Comparison of ENCODE assay signal across 8 cellular contexts in the genomic region with DNA sequence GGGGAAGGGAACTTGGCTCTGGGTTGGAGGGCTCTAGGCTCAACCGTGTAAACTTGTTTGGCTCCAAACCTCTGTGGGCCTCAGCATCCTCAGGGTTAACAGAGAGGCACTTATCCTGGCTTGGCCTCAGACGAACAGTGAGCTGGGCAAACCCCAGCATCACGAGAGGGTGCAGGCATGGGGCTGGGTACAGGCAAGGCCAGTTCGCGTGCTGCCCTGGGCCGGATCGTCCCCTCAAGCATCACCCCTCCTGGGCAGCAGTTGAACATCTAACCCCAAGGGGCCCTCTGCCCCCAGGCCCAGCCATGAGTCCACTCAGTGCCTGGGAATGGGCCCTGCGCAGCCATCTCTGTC. TPM values are rescaled to one million over a fixed set of nuclear protein-coding genes. Genes with fewer than 3 reads are reported as not detected.
A peak's percentile ranks its signal among the peaks of the same experiment; 100 is the strongest.
DNase-seq lines count a peak whose midpoint lies in the region; ATAC-seq, FAIRE-seq and TF ChIP-seq lines count a peak whose summit lies in the region.

No MANE protein-coding gene starts in this region.

- H3K9me3 ChIP-seq in HEK293 (ENCODE audit: control insufficient read depth, insufficient read depth, low read depth, low read length) (no peaks in the 10 kb centered on the region), keratinocyte (ENCODE audit: control insufficient read depth, low read depth, low read length) (no peaks in the 10 kb centered on the region)

- H3K36me3 ChIP-seq in HEK293 (ENCODE audit: control insufficient read depth in 2 of 2, insufficient read depth in 1 of 2, low read length in 2 of 2) (peaks cover 0 to 14% of the 10 kb centered on the region in 2 experiments; a peak in 1 of 3 replicates), keratinocyte (ENCODE audit: control insufficient read depth in 2 of 2, extremely low read depth in 1 of 2, insufficient read depth in 2 of 2, low read length in 2 of 2) (peaks cover 8 to 10% of the 10 kb centered on the region in 2 experiments)

- POLR2A ChIA-PET in HEK293 (lab: Yijun Ruan, JAX), result interaction anchor here (0.9 to 1.3 kb wide), 2 partner anchors 9 to 17 kb away, joined by 3 read pairs; no protein-coding TSS in a partner anchor

- H4K20me1 ChIP-seq in keratinocyte (ENCODE audit: control insufficient read depth, extremely low read depth, insufficient read depth, low read length), result peaks cover 8% of the 10 kb centered on the region

- peaks cover 5% of the 10 kb centered on the region for H3K79me2 ChIP-seq in keratinocyte (ENCODE audit: control insufficient read depth, insufficient read depth, low read length)

- peak overlapping the region; percentile 94 for H3K4me3 Mint-ChIP-seq in activated T-helper 17 cell treated with anti-CD3 and anti-CD28 coated beads, Interleukin-2, amount 50 U/mL, for 72 hours
- H3K4me3 Mint-ChIP-seq in stimulated activated naive B cell treated with anti-CD40 and anti-IgM and Interleukin-4, amounts not matched to agents 10 μg/mL and 1 μg/mL and 100 μg/mL, for 72 hours, result peak overlapping the region; percentile 88 to 90

- H3K27me3 Mint-ChIP-seq in activated T-helper 17 cell treated with anti-CD3 and anti-CD28 coated beads, Interleukin-2, amount 50 U/mL, for 72 hours, result no peaks in the 10 kb centered on the region
- no peaks in the 10 kb centered on the region for H3K27me3 Mint-ChIP-seq in stimulated activated naive B cell treated with anti-CD40 and anti-IgM and Interleukin-4, amounts not matched to agents 10 μg/mL and 1 μg/mL and 100 μg/mL, for 72 hours

- H3K9me3 Mint-ChIP-seq in activated T-helper 17 cell treated with anti-CD3 and anti-CD28 coated beads, Interleukin-2, amount 50 U/mL, for 72 hours, result no peaks in the 10 kb centered on the region
- H3K9me3 Mint-ChIP-seq in stimulated activated naive B cell treated with anti-CD40 and anti-IgM and Interleukin-4, amounts not matched to agents 10 μg/mL and 1 μg/mL and 100 μg/mL, for 72 hours, result no peaks in the 10 kb centered on the region

- dilution Hi-C loops in keratinocyte (cut with MboI; ENCODE audit: extremely low pct_ligation_motif_present, low sequenced_read_pairs), result no loop called here

- DNase-seq in keratinocyte (ENCODE audit: low read depth, low spot score), result no peak
- no peak for DNase-seq in stimulated activated naive B cell treated with anti-CD40 and anti-IgM and Interleukin-4, amounts not matched to agents 10 μg/mL and 1 μg/mL and 100 μg/mL, for 72 hours
- no peak for DNase-seq in LoVo (ENCODE audit: low spot score)
- no peak for DNase-seq in DMS153 (lab: John Stamatoyannopoulos, UW)

- no peak for FAIRE-seq in keratinocyte (lab: Jason Lieb, UNC)

- H3K27ac ChIP-seq in HEK293 (ENCODE audit: extremely low read depth, low read depth, low read length), result no peak overlapping the region
- H3K27ac ChIP-seq in keratinocyte (ENCODE audit: control insufficient read depth, insufficient read depth, low read length), result peak overlapping the region; percentile 70

- H3K27ac Mint-ChIP-seq in activated T-helper 17 cell treated with anti-CD3 and anti-CD28 coated beads, Interleukin-2, amount 50 U/mL, for 72 hours, result peak overlapping the region; percentile 89
- H3K27ac Mint-ChIP-seq in stimulated activated naive B cell treated with anti-CD40 and anti-IgM and Interleukin-4, amounts not matched to agents 10 μg/mL and 1 μg/mL and 100 μg/mL, for 72 hours, result peak overlapping the region; percentile 96

- no peak overlapping the region for H3K4me3 ChIP-seq in HEK293 (ENCODE audit: low read depth, low read length)
- H3K4me3 ChIP-seq in keratinocyte (ENCODE audit: control insufficient read depth in 2 of 3, extremely low read depth in 1 of 3, insufficient read depth in 2 of 3, low read depth in 1 of 3, low read length in 3 of 3), result peak overlapping the region in 1 of 3 experiments; percentile 3

- no peaks in the 10 kb centered on the region for H3K27me3 ChIP-seq in keratinocyte (ENCODE audit: control insufficient read depth, extremely low read depth, insufficient read depth, low read length)

- TF ChIP-seq CTCF in HEK293 (tag by site-specific recombination; IDR thresholded peaks at IDR 0.05), result no peak
- no peak for TF ChIP-seq CTCF in keratinocyte (optimal IDR thresholded peaks at IDR 0.05 in 1 of 3, IDR thresholded peaks at IDR 0.05 in 1 of 3, conservative IDR thresholded peaks at IDR 0.05 in 1 of 3; ENCODE audit: extremely low read depth in 1 of 3, insufficient read depth in 2 of 3, low read length in 3 of 3)

- H2AFZ ChIP-seq in keratinocyte (ENCODE audit: control insufficient read depth, low read length), result no peak overlapping the region

- H3K36me3 Mint-ChIP-seq in activated T-helper 17 cell treated with anti-CD3 and anti-CD28 coated beads, Interleukin-2, amount 50 U/mL, for 72 hours (ENCODE audit: low read depth), result peaks cover 95% of the 10 kb centered on the region
- peaks cover 38 to 61% of the 10 kb centered on the region in 2 donors for H3K36me3 Mint-ChIP-seq in stimulated activated naive B cell treated with anti-CD40 and anti-IgM and Interleukin-4, amounts not matched to agents 10 μg/mL and 1 μg/mL and 100 μg/mL, for 72 hours

- H3K4me1 Mint-ChIP-seq in activated T-helper 17 cell treated with anti-CD3 and anti-CD28 coated beads, Interleukin-2, amount 50 U/mL, for 72 hours, result peaks cover 16% of the 10 kb centered on the region
- H3K4me1 Mint-ChIP-seq in stimulated activated naive B cell treated with anti-CD40 and anti-IgM and Interleukin-4, amounts not matched to agents 10 μg/mL and 1 μg/mL and 100 μg/mL, for 72 hours, result peaks cover 44 to 73% of the 10 kb centered on the region in 2 donors

- no peak for ATAC-seq in activated T-helper 17 cell treated with anti-CD3 and anti-CD28 coated beads, Interleukin-2, amount 50 U/mL, for 72 hours (replicated peaks)
- ATAC-seq in stimulated activated naive B cell treated with anti-CD40 and anti-IgM and Interleukin-4, amounts not matched to agents 10 μg/mL and 1 μg/mL and 100 μg/mL, for 72 hours (replicated peaks), result no peak
- ATAC-seq in GM21526 (IDR thresholded peaks at IDR 0.05; ENCODE audit: low FRiP score, unreplicated experiment) (no peak), HG03378 (IDR thresholded peaks at IDR 0.05; ENCODE audit: unreplicated experiment) (no peak)

- peak overlapping the region; percentile 64 for H3K4me2 ChIP-seq in keratinocyte (ENCODE audit: control insufficient read depth, extremely low read depth, insufficient read depth, low read depth, low read length)

- H3K9ac ChIP-seq in keratinocyte (ENCODE audit: control insufficient read depth, extremely low read depth, insufficient read depth, low read length), result peak overlapping the region; percentile 56

- CTCF ChIA-PET in HEK293 (lab: Yijun Ruan, JAX), result interaction anchor here (3.4 to 3.5 kb wide), 2 partner anchors 11 to 16 kb away, joined by 15 to 28 read pairs; no protein-coding TSS in a partner anchor

- H3K4me1 ChIP-seq in HEK293 (ENCODE audit: control insufficient read depth, insufficient read depth, low read length) (peaks cover 9% of the 10 kb centered on the region; the same call in 1 of the 2 replicates), keratinocyte (ENCODE audit: control insufficient read depth, extremely low read depth, insufficient read depth, low read length) (peaks cover 41% of the 10 kb centered on the region)

- no peaks in the 10 kb centered on the region for H3K9me1 ChIP-seq in keratinocyte (ENCODE audit: control insufficient read depth, extremely low read depth, insufficient read depth, low read length)

RNA-seq across cellular contexts. Expression of a gene that starts 1.9 kb away (rescaled TPM):
- total RNA-seq in activated T-helper 17 cell treated with anti-CD3 and anti-CD28 coated beads, Interleukin-2, amount 50 U/mL, for 72 hours, result 100 to 1,000 TPM; 126 to 167 TPM
- polyA plus RNA-seq in keratinocyte, result 8.5 to 14.0 TPM (median 10.4 TPM) in 3 replicates
- polyA plus RNA-seq in keratinocyte (2011; ENCODE audit: low read depth), result 28.9 TPM
- 5.2 and 16.1 TPM in 2 replicates for polyA plus RNA-seq in keratinocyte (2011; cell fraction: cytosol; rRNA removed)
- 35.7 and 50.9 TPM in 2 replicates for polyA plus RNA-seq in keratinocyte (2011; cell fraction: nucleus; rRNA removed)
- polyA plus RNA-seq in keratinocyte (2012; ENCODE audit: low replicate concordance), result 12.7 and 19.8 TPM in 2 replicates
- polyA minus RNA-seq in keratinocyte, result 9.8 to 25.0 TPM (median 16.6 TPM) in 3 replicates
- 36.8 TPM for polyA minus RNA-seq in keratinocyte (2011; cell fraction: cytosol; rRNA and poly(A)+ RNA removed)
- polyA minus RNA-seq in keratinocyte (2011; cell fraction: nucleus; rRNA and poly(A)+ RNA removed), result 21.4 and 21.5 TPM in 2 replicates

RNA-seq across cellular contexts. Expression of a gene that starts 5.4 kb away (rescaled TPM):
- 10 to 100 TPM; 39.0 to 42.2 TPM for total RNA-seq in activated T-helper 17 cell treated with anti-CD3 and anti-CD28 coated beads, Interleukin-2, amount 50 U/mL, for 72 hours
- polyA plus RNA-seq in keratinocyte, result 11.5 to 37.6 TPM (median 13.5 TPM) in 3 replicates
- polyA plus RNA-seq in keratinocyte (2011; ENCODE audit: low read depth), result 1.3 TPM
- 18.0 and 37.6 TPM in 2 replicates for polyA plus RNA-seq in keratinocyte (2011; cell fraction: cytosol; rRNA removed)
- 8.8 and 17.8 TPM in 2 replicates for polyA plus RNA-seq in keratinocyte (2011; cell fraction: nucleus; rRNA removed)
- polyA plus RNA-seq in keratinocyte (2012; ENCODE audit: low replicate concordance), result 17.0 and 20.6 TPM in 2 replicates
- 8.9 to 33.5 TPM (median 20.7 TPM) in 3 replicates for polyA minus RNA-seq in keratinocyte
- 30.5 TPM for polyA minus RNA-seq in keratinocyte (2011; cell fraction: cytosol; rRNA and poly(A)+ RNA removed)
- polyA minus RNA-seq in keratinocyte (2011; cell fraction: nucleus; rRNA and poly(A)+ RNA removed), result 2.1 and 9.4 TPM in 2 replicates

RNA-seq across cellular contexts. Expression of a gene that starts 7.5 kb away (rescaled TPM):
- 10 to 100 TPM; 30.3 to 49.4 TPM for total RNA-seq in activated T-helper 17 cell treated with anti-CD3 and anti-CD28 coated beads, Interleukin-2, amount 50 U/mL, for 72 hours
- polyA plus RNA-seq in keratinocyte, result 33.6 to 48.5 TPM (median 47.5 TPM) in 3 replicates
- 9.1 TPM for polyA plus RNA-seq in keratinocyte (2011; ENCODE audit: low read depth)
- 29.1 and 56.1 TPM in 2 replicates for polyA plus RNA-seq in keratinocyte (2011; cell fraction: cytosol; rRNA removed)
- polyA plus RNA-seq in keratinocyte (2011; cell fraction: nucleus; rRNA removed), result 34.2 and 37.8 TPM in 2 replicates
- 47.2 and 82.7 TPM in 2 replicates for polyA plus RNA-seq in keratinocyte (2012; ENCODE audit: low replicate concordance)
- polyA minus RNA-seq in keratinocyte, result 8.8 to 35.2 TPM (median 10.5 TPM) in 3 replicates
- 33.8 TPM for polyA minus RNA-seq in keratinocyte (2011; cell fraction: cytosol; rRNA and poly(A)+ RNA removed)
- 12.9 and 16.0 TPM in 2 replicates for polyA minus RNA-seq in keratinocyte (2011; cell fraction: nucleus; rRNA and poly(A)+ RNA removed)

RNA-seq across cellular contexts. Expression of a gene that starts 17.9 kb away (rescaled TPM):
- total RNA-seq in activated T-helper 17 cell treated with anti-CD3 and anti-CD28 coated beads, Interleukin-2, amount 50 U/mL, for 72 hours, result under 1 TPM; 0.52 to 0.79 TPM
- 0.14 to 1.5 TPM (median 0.46 TPM) in 3 replicates for polyA plus RNA-seq in keratinocyte
- polyA plus RNA-seq in keratinocyte (2011; ENCODE audit: low read depth), result not detected
- 0.18 and 0.19 TPM in 2 replicates for polyA plus RNA-seq in keratinocyte (2011; cell fraction: cytosol; rRNA removed)
- polyA plus RNA-seq in keratinocyte (2011; cell fraction: nucleus; rRNA removed), result 0.34 and 0.51 TPM in 2 replicates
- polyA plus RNA-seq in keratinocyte (2012; ENCODE audit: low replicate concordance), result 0.63 and 0.75 TPM in 2 replicates
- 0.26 TPM in 1 of 3 replicates, not detected in the others for polyA minus RNA-seq in keratinocyte
- polyA minus RNA-seq in keratinocyte (2011; cell fraction: cytosol; rRNA and poly(A)+ RNA removed), result not detected
- polyA minus RNA-seq in keratinocyte (2011; cell fraction: nucleus; rRNA and poly(A)+ RNA removed), result not detected in 2 replicates

RNA-seq across cellular contexts. Expression of a gene that starts 19.6 kb away (rescaled TPM):
- 100 to 1,000 TPM in 1 of 2 donors, 10 to 100 TPM in 1; 54.3 to 124 TPM for total RNA-seq in activated T-helper 17 cell treated with anti-CD3 and anti-CD28 coated beads, Interleukin-2, amount 50 U/mL, for 72 hours
- polyA plus RNA-seq in keratinocyte, result 9.1 to 23.0 TPM (median 11.0 TPM) in 3 replicates
- 4.4 TPM for polyA plus RNA-seq in keratinocyte (2011; ENCODE audit: low read depth)
- 6.9 and 16.8 TPM in 2 replicates for polyA plus RNA-seq in keratinocyte (2011; cell fraction: cytosol; rRNA removed)
- polyA plus RNA-seq in keratinocyte (2011; cell fraction: nucleus; rRNA removed), result 45.1 and 57.9 TPM in 2 replicates
- 8.9 and 26.6 TPM in 2 replicates for polyA plus RNA-seq in keratinocyte (2012; ENCODE audit: low replicate concordance)
- 8.8 to 64.5 TPM (median 10.5 TPM) in 3 replicates for polyA minus RNA-seq in keratinocyte
- polyA minus RNA-seq in keratinocyte (2011; cell fraction: cytosol; rRNA and poly(A)+ RNA removed), result 32.8 TPM
- 30.0 and 30.3 TPM in 2 replicates for polyA minus RNA-seq in keratinocyte (2011; cell fraction: nucleus; rRNA and poly(A)+ RNA removed)
